In the genomic region with DNA sequence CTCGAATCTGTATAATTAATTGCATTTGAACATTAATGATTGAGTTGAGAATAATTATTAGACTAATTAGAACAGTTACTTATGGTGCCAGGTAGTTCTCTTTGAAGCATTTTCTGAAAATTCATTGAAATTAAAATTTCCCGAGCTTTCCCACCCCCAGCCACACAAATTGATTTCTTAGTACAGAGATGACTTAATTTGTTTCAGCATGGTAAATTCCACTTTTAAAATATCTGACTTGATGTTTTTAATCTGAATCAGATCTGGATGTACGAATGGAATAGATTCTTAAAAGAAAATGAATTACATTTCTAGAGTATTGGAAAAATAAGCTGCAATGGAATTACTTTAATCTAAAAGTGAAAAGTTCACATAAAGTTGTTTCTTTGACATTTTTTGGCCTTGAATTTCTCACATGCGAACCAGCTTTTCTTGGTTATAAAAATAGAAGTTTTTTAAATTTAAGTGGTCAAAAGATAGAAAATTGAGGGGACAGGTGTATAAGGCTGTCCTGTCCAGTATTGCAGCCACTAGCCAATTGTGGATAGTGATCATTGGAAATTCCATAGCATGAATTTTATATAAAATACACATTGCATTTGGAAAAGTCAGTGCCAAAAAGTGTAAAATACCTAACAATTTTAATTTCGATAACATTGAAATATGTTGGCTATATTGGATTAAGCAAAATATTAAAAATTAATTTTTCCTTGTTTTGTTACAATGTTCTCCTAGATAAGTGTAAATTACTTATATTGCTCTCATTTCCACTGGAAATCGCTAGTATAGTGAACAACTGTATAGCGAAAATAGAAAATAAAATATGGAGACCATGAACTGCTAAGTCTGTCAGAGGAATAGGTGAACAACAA, we compare ENCODE assay signal across 8 cellular contexts.
DNase-seq lines count a peak whose midpoint lies in the region; ATAC-seq lines count a peak whose summit lies in the region.

No MANE protein-coding gene starts in this region.

- H3K36me3 ChIP-seq in iPS-18a (ENCODE audit: control insufficient read depth, low read depth, low read length) (no peaks in the 10 kb centered on the region), subcutaneous abdominal adipose tissue (ENCODE audit: control insufficient read depth in 5 of 5, insufficient read depth in 5 of 5, low read length in 5 of 5) (no peaks in the 10 kb centered on the region)

- POLR2A ChIA-PET in activated CD4-positive, alpha-beta memory T cell treated with anti-CD3 and anti-CD28 coated beads for 36 hours (lab: Charles Lee), result interaction anchor here (0.8 to 9.4 kb wide), 22 partner anchors 10 to 1789 kb away, joined by 3 to 224 read pairs (median 8); a partner anchor contains a TSS

- intact Hi-C loops in activated CD4-positive, alpha-beta memory T cell treated with anti-CD3 and anti-CD28 coated beads for 36 hours (cut with micrococcal nuclease), result loop anchor here (1.0 kb wide), 2 partner anchors 28 to 677 kb away; a partner anchor contains a TSS

- H3K4me3 Mint-ChIP-seq in T-helper 2 cell treated with Interferon-gamma antibody and Interleukin-4, amounts not matched to agents 5 μg/mL and 100 μg/mL, for 36 hours, result peak overlapping the region; percentile 92
- peak overlapping the region; percentile 85 for H3K4me3 Mint-ChIP-seq in activated CD4-positive, alpha-beta memory T cell treated with anti-CD3 and anti-CD28 coated beads for 36 hours

- peaks cover 14% of the 10 kb centered on the region for H3K27me3 Mint-ChIP-seq in T-helper 2 cell treated with Interferon-gamma antibody and Interleukin-4, amounts not matched to agents 5 μg/mL and 100 μg/mL, for 36 hours (ENCODE audit: low read depth)
- peaks cover 1% of the 10 kb centered on the region for H3K27me3 Mint-ChIP-seq in activated CD4-positive, alpha-beta memory T cell treated with anti-CD3 and anti-CD28 coated beads for 36 hours

- H3K4me3 ChIP-seq in iPS-18a (ENCODE audit: low read length), result peak overlapping the region; percentile 82
- peak overlapping the region; percentile 29 to 91 (median 78) for H3K4me3 ChIP-seq in subcutaneous abdominal adipose tissue (ENCODE audit: low read depth in 1 of 5, low read length in 5 of 5)

- CTCF ChIA-PET in activated CD4-positive, alpha-beta memory T cell treated with anti-CD3 and anti-CD28 coated beads for 36 hours (lab: Charles Lee), result interaction anchor here (0.8 to 6.2 kb wide), 12 partner anchors 9 to 664 kb away, joined by 3 to 71 read pairs (median 4); a partner anchor contains a TSS

- H3K9me3 ChIP-seq in iPS-18a (ENCODE audit: control insufficient read depth, low read depth, low read length), result no peaks in the 10 kb centered on the region
- no peaks in the 10 kb centered on the region for H3K9me3 ChIP-seq in subcutaneous abdominal adipose tissue (ENCODE audit: control insufficient read depth in 5 of 5, low read length in 5 of 5)

- H3K27ac ChIP-seq in iPS-18a (ENCODE audit: low read length) (peak overlapping the region; percentile 83), subcutaneous abdominal adipose tissue (ENCODE audit: low read depth, low read length) (no peak overlapping the region)

- DNase-seq in T-helper 2 cell treated with Interferon-gamma antibody and Interleukin-4, amounts not matched to agents 5 μg/mL and 100 μg/mL, for 36 hours (ENCODE audit: low spot score), result no peak
- DNase-seq in T-helper 2 cell, result no peak
- DNase-seq in activated CD4-positive, alpha-beta memory T cell treated with anti-CD3 and anti-CD28 coated beads for 36 hours, result no peak
- DNase-seq in NAMALWA (ENCODE audit: low spot score), result no peak
- no peak for DNase-seq in DMS 273 treated with DMSO at 0.1 percent for 48 hours (lab: John Stamatoyannopoulos, UW)

- H3K9me3 Mint-ChIP-seq in T-helper 2 cell treated with Interferon-gamma antibody and Interleukin-4, amounts not matched to agents 5 μg/mL and 100 μg/mL, for 36 hours, result no peaks in the 10 kb centered on the region
- no peaks in the 10 kb centered on the region for H3K9me3 Mint-ChIP-seq in activated CD4-positive, alpha-beta memory T cell treated with anti-CD3 and anti-CD28 coated beads for 36 hours

- peaks cover 18% of the 10 kb centered on the region for H3K4me1 ChIP-seq in iPS-18a (ENCODE audit: control insufficient read depth, low read depth, low read length)
- H3K4me1 ChIP-seq in subcutaneous abdominal adipose tissue (ENCODE audit: control insufficient read depth in 5 of 5, insufficient read depth in 5 of 5, low read length in 5 of 5), result peaks cover 0 to 34% (median 28%) of the 10 kb centered on the region in 5 donors

- ATAC-seq in HG03521 (IDR thresholded peaks at IDR 0.05; ENCODE audit: unreplicated experiment), result no peak

- H3K36me3 Mint-ChIP-seq in T-helper 2 cell treated with Interferon-gamma antibody and Interleukin-4, amounts not matched to agents 5 μg/mL and 100 μg/mL, for 36 hours (ENCODE audit: low read depth), result peaks cover 10% of the 10 kb centered on the region
- peaks cover 20% of the 10 kb centered on the region for H3K36me3 Mint-ChIP-seq in activated CD4-positive, alpha-beta memory T cell treated with anti-CD3 and anti-CD28 coated beads for 36 hours

- H3K9ac ChIP-seq in iPS-18a (ENCODE audit: low read length) (peak overlapping the region; percentile 93), subcutaneous abdominal adipose tissue (ENCODE audit: low read length in 5 of 5) (no peak overlapping the region)

- peaks cover 61% of the 10 kb centered on the region for H3K4me1 Mint-ChIP-seq in T-helper 2 cell treated with Interferon-gamma antibody and Interleukin-4, amounts not matched to agents 5 μg/mL and 100 μg/mL, for 36 hours (ENCODE audit: low read depth)
- peaks cover 54% of the 10 kb centered on the region for H3K4me1 Mint-ChIP-seq in activated CD4-positive, alpha-beta memory T cell treated with anti-CD3 and anti-CD28 coated beads for 36 hours (ENCODE audit: low read depth)

- H3K27me3 ChIP-seq in iPS-18a (ENCODE audit: control insufficient read depth, insufficient read depth, low read length) (no peaks in the 10 kb centered on the region), subcutaneous abdominal adipose tissue (ENCODE audit: control insufficient read depth in 5 of 5, insufficient read depth in 4 of 5, low read length in 5 of 5) (peaks cover 3 to 21% (median 6%) of the 10 kb centered on the region in 5 donors)

- H3K27ac Mint-ChIP-seq in T-helper 2 cell treated with Interferon-gamma antibody and Interleukin-4, amounts not matched to agents 5 μg/mL and 100 μg/mL, for 36 hours, result peak overlapping the region; percentile 100
- H3K27ac Mint-ChIP-seq in activated CD4-positive, alpha-beta memory T cell treated with anti-CD3 and anti-CD28 coated beads for 36 hours, result peak overlapping the region; percentile 97
